Comparison of ENCODE assay signal across 22 cellular contexts in genomic region chr6:157055863-157056262, GRCh38.
DNase-seq lines count a peak whose midpoint lies in the region; ATAC-seq and TF ChIP-seq lines count a peak whose summit lies in the region.
"Had no signal": no experiment of that assay in that cellular context is flagged by ENCODE, and none has a peak within 500 bp of the region (broad histone marks: within the 10 kb centered on the region; RNA-seq: fewer than 3 reads in every experiment).

No MANE protein-coding gene starts in this region.

- no peaks in the 10 kb centered on the region for H3K9me3 Mint-ChIP-seq in activated naive CD4-positive, alpha-beta T cell treated with anti-CD3 and anti-CD28 coated beads, Interleukin-2, amount 50 U/mL, for 24 hours
- no peaks in the 10 kb centered on the region for H3K9me3 Mint-ChIP-seq in activated naive CD8-positive, alpha-beta T cell treated with anti-CD3 and anti-CD28 coated beads, Interleukin-2, amount 50 U/mL, for 24 hours
- H3K9me3 Mint-ChIP-seq in stimulated activated naive CD8-positive, alpha-beta T cell treated with anti-CD3 and anti-CD28 coated beads, Interleukin-15, amount 100 ng/mL, for 72 hours = peaks cover 0 to 5% of the 10 kb centered on the region in 2 donors
- H3K9me3 Mint-ChIP-seq: nephron had no signal

- no peak for DNase-seq in activated naive CD4-positive, alpha-beta T cell treated with Interleukin-2 at 50 U/mL for 16 hours
- DNase-seq in SK-N-MC (ENCODE audit: low read depth, low spot score) = no peak
- DNase-seq in activated naive CD8-positive, alpha-beta T cell treated with anti-CD3 and anti-CD28 coated beads, Interleukin-2, amount 50 U/mL, for 24 hours = no peak
- no peak for DNase-seq in stimulated activated naive CD8-positive, alpha-beta T cell treated with anti-CD3 and anti-CD28 coated beads, Interleukin-15, amount 100 ng/mL, for 72 hours
- DNase-seq in heart right ventricle = no peak
- DNase-seq in globus pallidus (ENCODE audit: low spot score) = no peak
- DNase-seq: DMS79 treated with DMSO at 0.1 percent for 48 hours; effector memory CD4-positive, alpha-beta T cell; esophagus squamous epithelium; H7; left cardiac atrium; mesenchymal stem cell; NCI-H1694 treated with DMSO at 0.1 percent for 48 hours; NCI-H774; sigmoid colon; transverse colon had no signal

- H3K4me1 ChIP-seq in heart right ventricle = peaks cover 7 to 27% (median 24%) of the 10 kb centered on the region in 9 donors
- H3K4me1 ChIP-seq: parathyroid adenoma had no signal

- H3K9me3 ChIP-seq in SK-N-MC (ENCODE audit: low read depth, low read length) = no peaks in the 10 kb centered on the region
- H3K9me3 ChIP-seq in heart right ventricle = peaks cover 0 to 12% (median 4%) of the 10 kb centered on the region in 11 donors
- H3K9me3 ChIP-seq: esophagus squamous epithelium, sigmoid colon, transverse colon had no signal

- H3K4me3 ChIP-seq in SK-N-MC (no peak overlapping the region), heart right ventricle (no peak overlapping the region)
- H3K4me3 ChIP-seq: esophagus squamous epithelium, sigmoid colon, transverse colon had no signal

- H3K36me3 Mint-ChIP-seq in activated naive CD4-positive, alpha-beta T cell treated with anti-CD3 and anti-CD28 coated beads, Interleukin-2, amount 50 U/mL, for 24 hours = no peaks in the 10 kb centered on the region
- H3K36me3 Mint-ChIP-seq in activated naive CD8-positive, alpha-beta T cell treated with anti-CD3 and anti-CD28 coated beads, Interleukin-2, amount 50 U/mL, for 24 hours (ENCODE audit: low read depth) = peaks cover 5% of the 10 kb centered on the region

- H3K27ac ChIP-seq in SK-N-MC (peak overlapping the region; percentile 48; the same call in 1 of the 2 replicates), heart right ventricle (no peak overlapping the region)
- H3K27ac ChIP-seq: esophagus squamous epithelium, parathyroid adenoma, sigmoid colon, transverse colon, VCaP had no signal

- H3K4me1 Mint-ChIP-seq in activated naive CD4-positive, alpha-beta T cell treated with anti-CD3 and anti-CD28 coated beads, Interleukin-2, amount 50 U/mL, for 24 hours = peaks cover 63% of the 10 kb centered on the region
- peaks cover 53% of the 10 kb centered on the region for H3K4me1 Mint-ChIP-seq in activated naive CD8-positive, alpha-beta T cell treated with anti-CD3 and anti-CD28 coated beads, Interleukin-2, amount 50 U/mL, for 24 hours
- peaks cover 65% of the 10 kb centered on the region for H3K4me1 Mint-ChIP-seq in stimulated activated naive CD8-positive, alpha-beta T cell treated with anti-CD3 and anti-CD28 coated beads, Interleukin-15, amount 100 ng/mL, for 72 hours

- peak overlapping the region; percentile 96 for H3K27ac Mint-ChIP-seq in activated naive CD4-positive, alpha-beta T cell treated with anti-CD3 and anti-CD28 coated beads, Interleukin-2, amount 50 U/mL, for 24 hours
- peak overlapping the region; percentile 92 for H3K27ac Mint-ChIP-seq in activated naive CD8-positive, alpha-beta T cell treated with anti-CD3 and anti-CD28 coated beads, Interleukin-2, amount 50 U/mL, for 24 hours
- peak overlapping the region; percentile 98 to 99 for H3K27ac Mint-ChIP-seq in stimulated activated naive CD8-positive, alpha-beta T cell treated with anti-CD3 and anti-CD28 coated beads, Interleukin-15, amount 100 ng/mL, for 72 hours

- H3K4me3 Mint-ChIP-seq in activated naive CD4-positive, alpha-beta T cell treated with anti-CD3 and anti-CD28 coated beads, Interleukin-2, amount 50 U/mL, for 24 hours = peak overlapping the region; percentile 55
- peak overlapping the region; percentile 59 for H3K4me3 Mint-ChIP-seq in activated naive CD8-positive, alpha-beta T cell treated with anti-CD3 and anti-CD28 coated beads, Interleukin-2, amount 50 U/mL, for 24 hours
- H3K4me3 Mint-ChIP-seq in stimulated activated naive CD8-positive, alpha-beta T cell treated with anti-CD3 and anti-CD28 coated beads, Interleukin-15, amount 100 ng/mL, for 72 hours = peak overlapping the region; percentile 81
- H3K4me3 Mint-ChIP-seq: nephron had no signal

- 97 to 99% methylated on average over 3 of the region's 3 CpGs for WGBS in heart right ventricle, 2 donors

- no peak for TF ChIP-seq CTCF in heart right ventricle (IDR thresholded peaks at IDR 0.05)

- no peak for ATAC-seq in activated naive CD8-positive, alpha-beta T cell treated with anti-CD3 and anti-CD28 coated beads, Interleukin-2, amount 50 U/mL, for 24 hours
- ATAC-seq in stimulated activated naive CD8-positive, alpha-beta T cell treated with anti-CD3 and anti-CD28 coated beads, Interleukin-15, amount 100 ng/mL, for 72 hours = no peak
- no peak for ATAC-seq in heart right ventricle
- no peak for ATAC-seq in HG03135 (IDR thresholded peaks at IDR 0.05; ENCODE audit: unreplicated experiment)
- ATAC-seq: left cardiac atrium, Right ventricle myocardium inferior had no signal

- 0 out of 2 replicates have a peak, but pooled peaks cover 2% of the 10 kb centered on the region for H3K36me3 ChIP-seq in SK-N-MC (ENCODE audit: insufficient read depth, low read length)
- H3K36me3 ChIP-seq in heart right ventricle = no peaks in the 10 kb centered on the region
- H3K36me3 ChIP-seq: sigmoid colon, transverse colon had no signal

- intact Hi-C loops in heart right ventricle (cut with DNase I) = no loop called here

- H3K9ac ChIP-seq in SK-N-MC (ENCODE audit: insufficient read length) = no peak overlapping the region
- H3K9ac ChIP-seq: parathyroid adenoma had no signal

- H3K27me3 Mint-ChIP-seq in activated naive CD4-positive, alpha-beta T cell treated with anti-CD3 and anti-CD28 coated beads, Interleukin-2, amount 50 U/mL, for 24 hours = no peaks in the 10 kb centered on the region
- H3K27me3 Mint-ChIP-seq in activated naive CD8-positive, alpha-beta T cell treated with anti-CD3 and anti-CD28 coated beads, Interleukin-2, amount 50 U/mL, for 24 hours = no peaks in the 10 kb centered on the region
- no peaks in the 10 kb centered on the region for H3K27me3 Mint-ChIP-seq in stimulated activated naive CD8-positive, alpha-beta T cell treated with anti-CD3 and anti-CD28 coated beads, Interleukin-15, amount 100 ng/mL, for 72 hours

- no peaks in the 10 kb centered on the region for H3K27me3 ChIP-seq in heart right ventricle
- H3K27me3 ChIP-seq: esophagus squamous epithelium, sigmoid colon, transverse colon had no signal
